In genomic region chr3:133487204-133487603, GRCh38 we compare ENCODE assay signal across 19 cellular contexts.
"Had no signal": no experiment of that assay in that cellular context is flagged by ENCODE, and none has a peak within 500 bp of the region (broad histone marks: within the 10 kb centered on the region; RNA-seq: fewer than 3 reads in every experiment).

No MANE protein-coding gene starts in this region.

- H3K4me3 ChIP-seq: gastrocnemius medialis, lung, neural progenitor cell, psoas muscle, sigmoid colon, testis, tibial artery, upper lobe of left lung had no signal

- H3K27me3 ChIP-seq: gastrocnemius medialis, neural progenitor cell, sigmoid colon, testis, tibial artery, upper lobe of left lung had no signal

- H3K36me3 ChIP-seq: gastrocnemius medialis, neural progenitor cell, sigmoid colon, tibial artery, upper lobe of left lung had no signal

- H3K4me1 ChIP-seq: gastrocnemius medialis, psoas muscle, sigmoid colon, testis, tibial artery, upper lobe of left lung had no signal

- H3K9me3 Mint-ChIP-seq: effector memory CD8-positive, alpha-beta T cell; natural killer cell; stimulated activated effector memory CD8-positive, alpha-beta T cell treated with anti-CD3 and anti-CD28 coated beads, Interleukin-12 subunit alpha, Interleukin-12 subunit beta, amount 100 ng/mL, for 72 hours had no signal

- H3K27ac ChIP-seq: gastrocnemius medialis, neural progenitor cell, psoas muscle, sigmoid colon, testis, tibial artery, upper lobe of left lung had no signal

- H3K27ac Mint-ChIP-seq: memory B cell, natural killer cell, neural progenitor cell had no signal

- H3K27me3 Mint-ChIP-seq: effector memory CD8-positive, alpha-beta T cell; memory B cell had no signal

- H3K4me3 Mint-ChIP-seq: effector memory CD8-positive, alpha-beta T cell; memory B cell; natural killer cell; neural progenitor cell; stimulated activated effector memory CD8-positive, alpha-beta T cell treated with anti-CD3 and anti-CD28 coated beads, Interleukin-12 subunit alpha, Interleukin-12 subunit beta, amount 100 ng/mL, for 72 hours had no signal

- H3K9ac ChIP-seq: neural progenitor cell had no signal

- ATAC-seq: effector memory CD8-positive, alpha-beta T cell; gastrocnemius medialis; psoas muscle; stimulated activated effector memory CD8-positive, alpha-beta T cell treated with anti-CD3 and anti-CD28 coated beads, Interleukin-12 subunit alpha, Interleukin-12 subunit beta, amount 100 ng/mL, for 72 hours had no signal

- H3K9me3 ChIP-seq: gastrocnemius medialis, sigmoid colon, testis, tibial artery, upper lobe of left lung had no signal

- DNase-seq: cortex of kidney, gastrocnemius medialis, midbrain, nucleus accumbens, posterior cingulate gyrus, psoas muscle, right cardiac atrium, sigmoid colon, tibial artery had no signal

- H3K36me3 Mint-ChIP-seq: natural killer cell had no signal

- H3K4me2 ChIP-seq: neural progenitor cell had no signal

- FAIRE-seq: keratinocyte, urothelium cell line had no signal

- H2AFZ ChIP-seq: neural progenitor cell had no signal
